1 cellular context compared by ENCODE assay signal in the genomic region with DNA sequence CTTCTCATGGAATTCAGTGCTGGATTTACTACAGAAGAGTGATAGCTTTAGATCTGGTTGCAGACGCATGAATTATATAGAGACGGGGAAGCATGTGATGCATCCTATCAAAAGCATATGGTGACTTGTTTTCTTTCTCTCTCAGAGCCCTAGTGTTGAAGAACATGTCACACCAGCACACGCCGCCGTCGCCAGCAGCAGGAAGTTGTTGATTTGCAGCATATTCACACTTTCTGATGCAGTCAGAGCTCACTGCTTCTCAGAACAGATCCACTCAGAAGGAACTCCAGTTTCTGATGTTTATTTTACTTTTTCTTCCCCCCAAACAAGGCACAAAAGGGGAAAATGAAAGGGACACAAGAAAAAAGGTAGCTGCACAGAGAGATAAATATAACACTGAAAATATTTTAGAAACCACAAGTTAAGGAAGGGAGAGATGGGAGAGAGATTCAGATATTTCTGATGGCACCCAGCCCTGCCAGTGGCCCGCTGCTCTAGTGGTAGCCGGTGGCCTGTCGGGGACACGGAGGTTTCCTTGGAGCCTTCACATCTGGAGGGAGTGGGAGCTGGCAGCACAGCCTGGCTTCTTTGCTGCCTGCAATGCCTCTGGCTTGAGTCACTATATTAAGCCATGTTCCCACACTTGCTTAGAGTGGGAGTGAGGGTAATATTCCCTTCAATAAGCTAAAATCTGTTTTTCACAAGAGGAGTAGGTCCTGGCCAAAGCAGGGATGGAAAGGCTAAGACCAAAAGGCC.
TF ChIP-seq lines count a peak whose summit lies in the region.

No MANE protein-coding gene starts in this region.

TF ChIP-seq in SK-N-SH, 30 proteins besides CTCF, POLR2A, EP300 and RAD21 (continued from another document):
- TF ChIP-seq, protein P1, sequence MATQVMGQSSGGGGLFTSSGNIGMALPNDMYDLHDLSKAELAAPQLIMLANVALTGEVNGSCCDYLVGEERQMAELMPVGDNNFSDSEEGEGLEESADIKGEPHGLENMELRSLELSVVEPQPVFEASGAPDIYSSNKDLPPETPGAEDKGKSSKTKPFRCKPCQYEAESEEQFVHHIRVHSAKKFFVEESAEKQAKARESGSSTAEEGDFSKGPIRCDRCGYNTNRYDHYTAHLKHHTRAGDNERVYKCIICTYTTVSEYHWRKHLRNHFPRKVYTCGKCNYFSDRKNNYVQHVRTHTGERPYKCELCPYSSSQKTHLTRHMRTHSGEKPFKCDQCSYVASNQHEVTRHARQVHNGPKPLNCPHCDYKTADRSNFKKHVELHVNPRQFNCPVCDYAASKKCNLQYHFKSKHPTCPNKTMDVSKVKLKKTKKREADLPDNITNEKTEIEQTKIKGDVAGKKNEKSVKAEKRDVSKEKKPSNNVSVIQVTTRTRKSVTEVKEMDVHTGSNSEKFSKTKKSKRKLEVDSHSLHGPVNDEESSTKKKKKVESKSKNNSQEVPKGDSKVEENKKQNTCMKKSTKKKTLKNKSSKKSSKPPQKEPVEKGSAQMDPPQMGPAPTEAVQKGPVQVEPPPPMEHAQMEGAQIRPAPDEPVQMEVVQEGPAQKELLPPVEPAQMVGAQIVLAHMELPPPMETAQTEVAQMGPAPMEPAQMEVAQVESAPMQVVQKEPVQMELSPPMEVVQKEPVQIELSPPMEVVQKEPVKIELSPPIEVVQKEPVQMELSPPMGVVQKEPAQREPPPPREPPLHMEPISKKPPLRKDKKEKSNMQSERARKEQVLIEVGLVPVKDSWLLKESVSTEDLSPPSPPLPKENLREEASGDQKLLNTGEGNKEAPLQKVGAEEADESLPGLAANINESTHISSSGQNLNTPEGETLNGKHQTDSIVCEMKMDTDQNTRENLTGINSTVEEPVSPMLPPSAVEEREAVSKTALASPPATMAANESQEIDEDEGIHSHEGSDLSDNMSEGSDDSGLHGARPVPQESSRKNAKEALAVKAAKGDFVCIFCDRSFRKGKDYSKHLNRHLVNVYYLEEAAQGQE (IDR thresholded peaks at IDR 0.05; ENCODE audit: low read depth, low read length) = no peak
- TF ChIP-seq RXRA (IDR thresholded peaks at IDR 0.05; ENCODE audit: borderline replicate concordance, low read depth) = no peak
- no peak for TF ChIP-seq NFIC (IDR thresholded peaks at IDR 0.05; ENCODE audit: borderline replicate concordance)
- TF ChIP-seq POLR2AphosphoS5 (IDR thresholded peaks at IDR 0.05; ENCODE audit: low read depth, low read length) = no peak
- TF ChIP-seq MEF2A (IDR thresholded peaks at IDR 0.05; ENCODE audit: borderline replicate concordance, low read depth) = no peak
- TF ChIP-seq TEAD4 (IDR thresholded peaks at IDR 0.05; ENCODE audit: borderline replicate concordance, insufficient read depth) = no peak
